Comparison of ENCODE assay signal across 21 cellular contexts in genomic region chr22:42627981-42628380, GRCh38. TPM values are rescaled to one million over a fixed set of nuclear protein-coding genes. Genes with fewer than 3 reads are reported as not detected.
DNase-seq lines count a peak whose midpoint lies in the region; ATAC-seq and TF ChIP-seq lines count a peak whose summit lies in the region.
"Had no signal": no experiment of that assay in that cellular context is flagged by ENCODE, and none has a peak within 500 bp of the region (broad histone marks: within the 10 kb centered on the region; RNA-seq: fewer than 3 reads in every experiment).

No MANE protein-coding gene starts in this region.

- H3K36me3 Mint-ChIP-seq in WTC11, result peaks cover 18% of the 10 kb centered on the region

- no peaks in the 10 kb centered on the region for H3K27me3 Mint-ChIP-seq in WTC11 (ENCODE audit: low read depth)
- H3K27me3 Mint-ChIP-seq: CD4-positive, alpha-beta memory T cell had no signal

- TF ChIP-seq CTCF in right atrium auricular region (IDR thresholded peaks at IDR 0.05), result no peak
- no peak for TF ChIP-seq CTCF in WTC11 (IDR thresholded peaks at IDR 0.05)
- TF ChIP-seq CTCF in osteoblast (IDR thresholded peaks at IDR 0.05; ENCODE audit: extremely low read depth, low read depth, low read length), result no peak
- TF ChIP-seq CTCF in right lobe of liver (IDR thresholded peaks at IDR 0.05), result no peak

- peaks cover 28% of the 10 kb centered on the region for H3K79me2 ChIP-seq in osteoblast (ENCODE audit: insufficient read depth, low read length)

- H3K9me3 ChIP-seq in right atrium auricular region (no peaks in the 10 kb centered on the region), osteoblast (ENCODE audit: low read depth, low read length) (no peaks in the 10 kb centered on the region), right lobe of liver (no peaks in the 10 kb centered on the region)
- H3K9me3 ChIP-seq: HAP-1 had no signal

- peaks cover 97% of the 10 kb centered on the region for H3K36me3 ChIP-seq in right atrium auricular region
- H3K36me3 ChIP-seq in osteoblast (ENCODE audit: insufficient read depth, low read length), result peaks cover 70% of the 10 kb centered on the region
- peaks cover 5 to 63% (median 43%) of the 10 kb centered on the region in 4 donors for H3K36me3 ChIP-seq in right lobe of liver

- POLR2A ChIA-PET in WTC11 (lab: Charles Lee), result no interaction called here

- H3K4me2 ChIP-seq in osteoblast (ENCODE audit: insufficient read depth, low read length), result no peak overlapping the region
- H3K4me2 ChIP-seq: GM23338 had no signal

- H4K20me1 ChIP-seq in osteoblast (ENCODE audit: insufficient read depth, low read length), result peaks cover 2% of the 10 kb centered on the region

- H3K27me3 ChIP-seq in right atrium auricular region (no peaks in the 10 kb centered on the region), osteoblast (ENCODE audit: insufficient read depth, low read length) (no peaks in the 10 kb centered on the region), right lobe of liver (no peaks in the 10 kb centered on the region)

- H2AFZ ChIP-seq in osteoblast (ENCODE audit: low read length), result no peak overlapping the region
- H2AFZ ChIP-seq: GM23338 had no signal

- no peak overlapping the region for H3K27ac ChIP-seq in right atrium auricular region
- no peak overlapping the region for H3K27ac ChIP-seq in osteoblast (ENCODE audit: low read depth, low read length)
- no peak overlapping the region for H3K27ac ChIP-seq in right lobe of liver

- no peak for TF ChIP-seq POLR2A in right lobe of liver (IDR thresholded peaks at IDR 0.05)

- no peak for ATAC-seq in left cardiac atrium
- no peak for ATAC-seq in WTC11
- ATAC-seq in GM18858 (IDR thresholded peaks at IDR 0.05; ENCODE audit: unreplicated experiment), result no peak
- ATAC-seq in right lobe of liver, result no peak
- ATAC-seq: GM23338 had no signal

- intact Hi-C loops in left cardiac atrium (cut with DNase I), result no loop called here
- intact Hi-C loops in right lobe of liver (cut with DNase I), result no loop called here

- H3K27ac Mint-ChIP-seq in WTC11, result 0 out of 2 replicates have a peak overlapping the region, but pooled peaks have one; percentile 32
- H3K27ac Mint-ChIP-seq: GM23338 had no signal

- no peak overlapping the region for H3K4me3 Mint-ChIP-seq in WTC11
- H3K4me3 Mint-ChIP-seq: CD4-positive, alpha-beta memory T cell; GM23338; HFFc6 had no signal

- no peak overlapping the region for H3K4me3 ChIP-seq in right atrium auricular region
- H3K4me3 ChIP-seq in osteoblast (ENCODE audit: insufficient read depth, low read length), result no peak overlapping the region
- H3K4me3 ChIP-seq in right lobe of liver, result no peak overlapping the region
- H3K4me3 ChIP-seq: GM23338, HAP-1 had no signal

- WGBS in right lobe of liver (ENCODE audit: insufficient coverage, low coverage, low lambda C conversion rate, missing lambda C conversion rate), result no CpG with 5 or more reads among the region's 9 CpGs

- DNase-seq in left cardiac atrium (peak; percentile 19), right atrium auricular region (ENCODE audit: low spot score) (no peak), WTC11 (ENCODE audit: low spot score) (no peak), osteoblast (ENCODE audit: insufficient read length, low spot score, missing footprints) (peak; percentile 76), RPMI8226 (no peak), right lobe of liver (no peak)
- DNase-seq: C1 segment of cervical spinal cord; Calu3; CD4-positive, alpha-beta memory T cell; COR-L47; DMS53; DMS79 treated with DMSO at 0.1 percent for 48 hours; GF-D8; HFFc6 had no signal

- H3K4me1 ChIP-seq in right atrium auricular region (peaks cover 0 to 33% of the 10 kb centered on the region in 2 donors), osteoblast (ENCODE audit: insufficient read depth, low read length) (no peaks in the 10 kb centered on the region), right lobe of liver (peaks cover 0 to 32% (median 0%) of the 10 kb centered on the region in 4 donors)
- H3K4me1 ChIP-seq: HAP-1 had no signal

- H3K4me1 Mint-ChIP-seq in WTC11, result no peaks in the 10 kb centered on the region
- H3K4me1 Mint-ChIP-seq: CD4-positive, alpha-beta memory T cell; GM23338 had no signal

- CTCF ChIA-PET in WTC11 (lab: Charles Lee), result no interaction called here

- H3K9me3 Mint-ChIP-seq in WTC11, result no peaks in the 10 kb centered on the region
- H3K9me3 Mint-ChIP-seq: CD4-positive, alpha-beta memory T cell; GM23338; HFFc6 had no signal

TF ChIP-seq in WTC11, 78 proteins besides CTCF, POLR2A, EP300 and RAD21:
- TF ChIP-seq GTF2I (CRISPR knock-in tag; conservative IDR thresholded peaks at IDR 0.05), result no peak

RNA-seq across cellular contexts. Expression of gene ATP5MGL, which starts 12.4 kb away (rescaled TPM):
- total RNA-seq in left cardiac atrium, result under 1 TPM; 0.42 to 0.77 TPM
- total RNA-seq in right atrium auricular region, result not detected
- 0.23 to 0.74 TPM (median 0.25 TPM) in 3 replicates for total RNA-seq in WTC11 (2021)
- 0.72 and 1.2 TPM in 2 replicates for total RNA-seq in osteoblast
- under 1 TPM in 3 of 6 experiments, not detected in 3; 0.37 to 0.78 (median 0.68) TPM for total RNA-seq in right lobe of liver
- total RNA-seq: A172, Daoy, G401, GM23338, H4 had no signal

RNA-seq across cellular contexts. Expression of gene POLDIP3, which starts 13.3 kb away (rescaled TPM):
- total RNA-seq in left cardiac atrium (10 to 100 TPM; 32.5 to 34.7 TPM), right atrium auricular region (10 to 100 TPM; 20.2 to 29.5 TPM), WTC11 (2021) (73.2 to 88.7 TPM (median 82.1 TPM) in 3 replicates), osteoblast (21.2 and 22.4 TPM in 2 replicates), right lobe of liver (10 to 100 TPM; 17.1 to 22.6 (median 21.1) TPM)

RNA-seq across cellular contexts. Expression of gene CYB5R3, which starts 21.2 kb away (rescaled TPM):
- total RNA-seq in left cardiac atrium (100 to 1,000 TPM; 295 to 306 TPM), right atrium auricular region (100 to 1,000 TPM; 265 to 288 TPM), WTC11 (2021) (85.4 to 98.7 TPM (median 93.9 TPM) in 3 replicates), osteoblast (84.3 and 86.9 TPM in 2 replicates), right lobe of liver (100 to 1,000 TPM; 146 to 211 (median 170) TPM)

Comparison
In these comparisons a context has a peak if more than half of its experiments do, and no peak if none do; other contexts are left out.
1. DNase-seq: peak in left cardiac atrium (single experiment) and osteoblast (single experiment); none in right atrium auricular region (single experiment), WTC11 (single experiment), RPMI8226 (single experiment) and right lobe of liver (0 of 3).